20 cellular contexts compared by ENCODE assay signal in the genomic region with DNA sequence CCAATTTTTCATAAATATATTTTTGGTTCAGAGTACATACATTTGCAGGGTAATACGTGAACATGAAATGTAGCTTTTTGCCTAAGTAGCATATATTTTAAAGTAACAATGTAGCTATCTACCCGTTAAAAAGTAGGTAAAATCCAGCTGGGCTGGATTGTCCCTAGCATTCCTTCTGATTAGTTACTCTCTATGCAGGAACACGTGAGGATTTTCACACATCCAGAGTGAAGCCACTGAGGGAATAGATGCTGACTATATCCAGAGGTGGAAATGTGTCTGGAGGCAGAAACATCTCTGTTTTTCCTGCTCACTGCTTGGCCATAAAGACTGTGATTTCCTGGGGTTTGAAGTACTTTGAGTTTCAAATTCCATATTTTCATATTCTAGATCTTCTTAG.
"Had no signal": no experiment of that assay in that cellular context is flagged by ENCODE, and none has a peak within 500 bp of the region (broad histone marks: within the 10 kb centered on the region; RNA-seq: fewer than 3 reads in every experiment).

No MANE protein-coding gene starts in this region.

- H3K27ac Mint-ChIP-seq: natural killer cell; stimulated activated naive B cell treated with anti-CD40 and anti-IgM and Interleukin-4, amounts not matched to agents 10 μg/mL and 1 μg/mL and 100 μg/mL, for 72 hours; stimulated activated naive CD8-positive, alpha-beta T cell treated with anti-CD3 and anti-CD28 coated beads, Interleukin-15, amount 100 ng/mL, for 72 hours had no signal

- H3K36me3 Mint-ChIP-seq: natural killer cell; stimulated activated naive B cell treated with anti-CD40 and anti-IgM and Interleukin-4, amounts not matched to agents 10 μg/mL and 1 μg/mL and 100 μg/mL, for 72 hours had no signal

- H3K27ac ChIP-seq: colonic mucosa, heart left ventricle, parathyroid adenoma, psoas muscle, right lobe of liver, testis, tibial nerve, upper lobe of right lung, vagina had no signal

- H3K4me1 ChIP-seq: colonic mucosa, parathyroid adenoma, right lobe of liver, testis, tibial nerve, upper lobe of right lung, vagina had no signal

- H3K27me3 ChIP-seq: colonic mucosa, heart left ventricle, right lobe of liver, testis, tibial nerve, upper lobe of right lung, vagina had no signal

- H3K79me2 ChIP-seq: parathyroid adenoma had no signal

- H3K9me3 ChIP-seq: colonic mucosa, heart left ventricle, mucosa of descending colon, psoas muscle, right lobe of liver, testis, upper lobe of right lung, vagina had no signal

- DNase-seq: colonic mucosa; dermis blood vessel endothelial cell; erythroblast; foreskin melanocyte; heart left ventricle; hippocampal formation; kidney glomerular epithelial cell; mucosa of descending colon; natural killer cell; occipital lobe; psoas muscle; right lobe of liver; stimulated activated CD4-positive, alpha-beta T cell treated with anti-CD3 and anti-CD28 coated beads, Interleukin-4, amount 100 ng/mL, for 4 hours; stimulated activated naive B cell treated with anti-CD40 and anti-IgM and Interleukin-4, amounts not matched to agents 10 μg/mL and 1 μg/mL and 100 μg/mL, for 72 hours; stimulated activated naive CD8-positive, alpha-beta T cell treated with anti-CD3 and anti-CD28 coated beads, Interleukin-15, amount 100 ng/mL, for 72 hours; testis; upper lobe of right lung had no signal

- H3K4me3 Mint-ChIP-seq: natural killer cell; stimulated activated naive B cell treated with anti-CD40 and anti-IgM and Interleukin-4, amounts not matched to agents 10 μg/mL and 1 μg/mL and 100 μg/mL, for 72 hours; stimulated activated naive CD8-positive, alpha-beta T cell treated with anti-CD3 and anti-CD28 coated beads, Interleukin-15, amount 100 ng/mL, for 72 hours had no signal

- H3K4me3 ChIP-seq: colonic mucosa, heart left ventricle, mucosa of descending colon, psoas muscle, right lobe of liver, testis, tibial nerve, upper lobe of right lung, vagina had no signal

- H3K36me3 ChIP-seq: colonic mucosa, heart left ventricle, right lobe of liver, tibial nerve, upper lobe of right lung, vagina had no signal

- H2AFZ ChIP-seq: parathyroid adenoma had no signal

- H3K4me1 Mint-ChIP-seq: stimulated activated naive CD8-positive, alpha-beta T cell treated with anti-CD3 and anti-CD28 coated beads, Interleukin-15, amount 100 ng/mL, for 72 hours had no signal

- H3K27me3 Mint-ChIP-seq: stimulated activated naive B cell treated with anti-CD40 and anti-IgM and Interleukin-4, amounts not matched to agents 10 μg/mL and 1 μg/mL and 100 μg/mL, for 72 hours had no signal

- H3K9ac ChIP-seq: parathyroid adenoma had no signal
